In the genomic region with DNA sequence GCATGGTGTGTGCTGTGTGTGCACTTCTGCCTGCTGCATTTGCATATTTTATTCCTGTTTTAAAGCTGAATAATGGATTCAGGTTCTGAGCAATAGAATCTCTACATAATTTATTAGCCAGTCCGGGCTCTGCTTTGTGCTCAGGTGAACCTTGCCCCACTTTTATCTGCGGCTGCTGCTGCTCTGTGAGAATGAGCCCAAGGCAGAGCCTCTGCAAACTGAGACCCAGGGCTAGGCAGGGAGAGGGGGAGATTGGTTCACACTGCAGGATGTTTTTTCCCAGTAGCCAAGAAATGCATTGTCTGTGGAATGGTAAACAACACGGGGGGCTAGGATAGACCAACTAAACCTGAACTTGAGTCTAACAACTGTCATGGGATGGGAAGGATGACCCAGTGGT, we compare ENCODE assay signal across 2 cellular contexts.
TF ChIP-seq lines count a peak whose summit lies in the region.

No MANE protein-coding gene starts in this region.

TF ChIP-seq in IMR-90, 13 proteins besides CTCF, POLR2A, EP300 and RAD21:
- TF ChIP-seq BHLHE40 (IDR thresholded peaks at IDR 0.05; ENCODE audit: low read depth, low read length): no peak

TF ChIP-seq in H1, 55 proteins besides CTCF, POLR2A, EP300 and RAD21:
- no peak for TF ChIP-seq KDM5A (IDR thresholded peaks at IDR 0.05; ENCODE audit: low read length)
- no peak for TF ChIP-seq KDM4A (IDR thresholded peaks at IDR 0.05; ENCODE audit: low read depth, low read length, severe bottlenecking)
- TF ChIP-seq SAP30 (IDR thresholded peaks at IDR 0.05; ENCODE audit: insufficient read depth, insufficient replicate concordance, low read length): no peak
- no peak for TF ChIP-seq POLR2AphosphoS5 (IDR thresholded peaks at IDR 0.05; ENCODE audit: low read depth, low read length)
- no peak for TF ChIP-seq EZH2 (IDR thresholded peaks at IDR 0.05; ENCODE audit: low read depth, low read length, severe bottlenecking)
- no peak for TF ChIP-seq HDAC2 (IDR thresholded peaks at IDR 0.05; ENCODE audit: borderline replicate concordance in 1 of 2, low read depth in 2 of 2, low read length in 2 of 2)
- TF ChIP-seq SP2 (IDR thresholded peaks at IDR 0.05; ENCODE audit: low read length): no peak
- no peak for TF ChIP-seq PHF8 (conservative IDR thresholded peaks at IDR 0.05; ENCODE audit: low read depth, low read length)
- TF ChIP-seq SIN3A (conservative IDR thresholded peaks at IDR 0.05 in 1 of 2, IDR thresholded peaks at IDR 0.05 in 1 of 2; ENCODE audit: low read depth in 1 of 2, low read length in 2 of 2): no peak
- no peak for TF ChIP-seq RFX5 (IDR thresholded peaks at IDR 0.05; ENCODE audit: borderline replicate concordance, low read depth, low read length)
- no peak for TF ChIP-seq TBP (IDR thresholded peaks at IDR 0.05; ENCODE audit: low read depth, low read length)
TF ChIP-seq in H1: peak in this region for 0.
